Comparison of ENCODE assay signal across 8 cellular contexts in genomic region chr7:134316539-134317344, GRCh38. TPM values are rescaled to one million over a fixed set of nuclear protein-coding genes. Genes with fewer than 3 reads are reported as not detected.
DNase-seq lines count a peak whose midpoint lies in the region; ATAC-seq and TF ChIP-seq lines count a peak whose summit lies in the region.

SLC35B4 (minus strand) TSS chr7:134316930; CDS start chr7:134316751, 179 bp downstream.

- H3K27me3 ChIP-seq in adipocyte (replicated peaks; ENCODE audit: control insufficient read depth, insufficient read depth, low read length), result no peaks in the 10 kb centered on the region
- H3K27me3 ChIP-seq in trophoblast cell (ENCODE audit: insufficient read depth, low read length), result no peaks in the 10 kb centered on the region

- peaks cover 8% of the 10 kb centered on the region for H3K27me3 Mint-ChIP-seq in type B pancreatic cell

- H3K27ac Mint-ChIP-seq in type B pancreatic cell, result peak within 1 kb of the TSS; percentile 79

- DNase-seq in NCI-H1436 (lab: John Stamatoyannopoulos, UW), result peak; percentile 92
- DNase-seq in T follicular helper cell (ENCODE audit: low read depth), result peak; percentile 92
- peak; percentile 98 for DNase-seq in adipocyte (ENCODE audit: low read depth)
- DNase-seq in cardiac septum (ENCODE audit: low spot score), result peak; percentile 98
- DNase-seq in trophoblast cell, result peak; percentile 97 to 98
- DNase-seq in type B pancreatic cell (ENCODE audit: extremely low spot score, unreplicated experiment), result peak; percentile 97

- peak; percentile 99 for ATAC-seq in HG02798 (IDR thresholded peaks at IDR 0.05; ENCODE audit: poor library complexity, unreplicated experiment)

- H3K23ac ChIP-seq in trophoblast cell (ENCODE audit: low read length), result no peak within 1 kb of the TSS

- H3K4me3 ChIP-seq in GM12875 (ENCODE audit: low read depth, low read length), result peak within 1 kb of the TSS; percentile 98
- peak within 1 kb of the TSS; percentile 95 for H3K4me3 ChIP-seq in adipocyte (ENCODE audit: low read length)
- peak within 1 kb of the TSS; percentile 93 for H3K4me3 ChIP-seq in trophoblast cell (ENCODE audit: low read depth, low read length)

- peaks cover 7% of the 10 kb centered on the region for H3K79me1 ChIP-seq in trophoblast cell (ENCODE audit: low read length)

- peak within 1 kb of the TSS; percentile 88 for H3K4me2 ChIP-seq in trophoblast cell (ENCODE audit: low read length)

- H3K4me1 ChIP-seq in adipocyte (ENCODE audit: control insufficient read depth, insufficient read depth, low read length) (peaks cover 14% of the 10 kb centered on the region), trophoblast cell (ENCODE audit: control insufficient read depth in 1 of 2, insufficient read depth in 2 of 2, low read length in 2 of 2) (peaks cover 0 to 3% of the 10 kb centered on the region in 2 experiments)

- no peak within 1 kb of the TSS for H2BK12ac ChIP-seq in trophoblast cell (ENCODE audit: low read length)

- H2BK120ac ChIP-seq in trophoblast cell (ENCODE audit: insufficient read depth, low read length, poor library complexity), result peak within 1 kb of the TSS; percentile 52

- H4K12ac ChIP-seq in trophoblast cell (ENCODE audit: low read depth, low read length), result peak within 1 kb of the TSS; percentile 90

- no peak within 1 kb of the TSS for H3K27ac ChIP-seq in trophoblast cell (ENCODE audit: low read depth, low read length)

- peak within 1 kb of the TSS; percentile 70 for H3K18ac ChIP-seq in trophoblast cell (ENCODE audit: low read length)

- H3K79me2 ChIP-seq in trophoblast cell (ENCODE audit: control insufficient read depth, insufficient read depth, low read length, poor library complexity), result peaks cover 5% of the 10 kb centered on the region

- peak within 1 kb of the TSS; percentile 96 for H2AFZ ChIP-seq in trophoblast cell (ENCODE audit: insufficient read depth, low read length, poor library complexity)

- no peaks in the 10 kb centered on the region for H3K9me3 Mint-ChIP-seq in type B pancreatic cell

- peaks cover 3% of the 10 kb centered on the region for H3K36me3 Mint-ChIP-seq in type B pancreatic cell

- H2AK5ac ChIP-seq in trophoblast cell (ENCODE audit: low read length), result no peak within 1 kb of the TSS

- peaks cover 20% of the 10 kb centered on the region for H3K4me1 Mint-ChIP-seq in type B pancreatic cell (ENCODE audit: unreplicated experiment)

- H3K9ac ChIP-seq in adipocyte (ENCODE audit: low read length), result peak within 1 kb of the TSS; percentile 92
- peak within 1 kb of the TSS; percentile 68 for H3K9ac ChIP-seq in trophoblast cell (ENCODE audit: low read length)

- H3K36me3 ChIP-seq in adipocyte (ENCODE audit: control insufficient read depth, insufficient read depth, low read length, severe bottlenecking) (no peaks in the 10 kb centered on the region), trophoblast cell (ENCODE audit: control insufficient read depth in 1 of 2, insufficient read depth in 2 of 2, low read length in 2 of 2) (no peaks in the 10 kb centered on the region)

- peak within 1 kb of the TSS; percentile 65 for H3K4ac ChIP-seq in trophoblast cell (ENCODE audit: low read depth, low read length)

- no CpG with 5 or more reads among the region's 69 CpGs for WGBS in trophoblast cell (ENCODE audit: extremely low coverage, insufficient coverage, insufficient read length)

- intact Hi-C loops in cardiac septum (cut with DNase I), result loop anchor here (5.0 kb wide), 1 partner anchor 189 kb away; the partner anchor contains the start of gene LRGUK

- peak within 1 kb of the TSS; percentile 86 for H4K91ac ChIP-seq in trophoblast cell (ENCODE audit: low read depth, low read length)

- TF ChIP-seq CTCF in GM12875 (IDR thresholded peaks at IDR 0.05; ENCODE audit: borderline replicate concordance, insufficient read depth, low read depth, low read length) (peak; percentile 6; the same call in 1 of the 2 replicates), type B pancreatic cell (conservative IDR thresholded peaks at IDR 0.05) (peak; percentile 60)

- H2BK5ac ChIP-seq in trophoblast cell (ENCODE audit: low read depth, low read length, poor library complexity), result peak within 1 kb of the TSS; percentile 47

- peak within 1 kb of the TSS; percentile 87 for H3K14ac ChIP-seq in trophoblast cell (ENCODE audit: low read length)

- peak within 1 kb of the TSS; percentile 93 for H3K4me3 Mint-ChIP-seq in type B pancreatic cell

- H3K9me3 ChIP-seq in adipocyte (ENCODE audit: control insufficient read depth, low read length) (no peaks in the 10 kb centered on the region), trophoblast cell (ENCODE audit: insufficient read depth, low read depth, low read length) (no peaks in the 10 kb centered on the region)

- H4K8ac ChIP-seq in trophoblast cell (ENCODE audit: low read depth, low read length), result peak within 1 kb of the TSS; percentile 97

RNA-seq across cellular contexts. Expression of gene SLC35B4, which starts in this region (rescaled TPM):
- total RNA-seq in cardiac septum, result 6.5 TPM
- 23.3 and 24.1 TPM in 2 replicates for polyA plus RNA-seq in trophoblast cell (2013)
- 9.3 and 25.9 TPM in 2 replicates for total RNA-seq in type B pancreatic cell (ENCODE audit: low replicate concordance)
